In genomic region chrX:75603833-75604232, GRCh38 we compare ENCODE assay signal across 8 cellular contexts.
DNase-seq lines count a peak whose midpoint lies in the region; ATAC-seq and TF ChIP-seq lines count a peak whose summit lies in the region.

No MANE protein-coding gene starts in this region.

- H3K9me3 Mint-ChIP-seq in activated T-cell treated with anti-CD3 and anti-CD28 coated beads, Interleukin-2, amount 50 U/mL, for 24 hours, result no peaks in the 10 kb centered on the region

- no peaks in the 10 kb centered on the region for H3F3A ChIP-seq in smooth muscle cell (ENCODE audit: low read depth)

- no peaks in the 10 kb centered on the region for H3K79me2 ChIP-seq in smooth muscle cell (ENCODE audit: low read depth)

- no peaks in the 10 kb centered on the region for H3K4me1 Mint-ChIP-seq in activated T-cell treated with anti-CD3 and anti-CD28 coated beads, Interleukin-2, amount 50 U/mL, for 24 hours (ENCODE audit: low read depth)

- no peaks in the 10 kb centered on the region for H3K36me3 ChIP-seq in smooth muscle cell (ENCODE audit: low read depth)

- no peak overlapping the region for H3K27ac Mint-ChIP-seq in activated T-cell treated with anti-CD3 and anti-CD28 coated beads, Interleukin-2, amount 50 U/mL, for 24 hours

- H3K4me3 ChIP-seq in smooth muscle cell, result no peak overlapping the region

- H3K4me1 ChIP-seq in foreskin keratinocyte (no peaks in the 10 kb centered on the region), smooth muscle cell (ENCODE audit: low read depth) (no peaks in the 10 kb centered on the region)

- H2AFZ ChIP-seq in smooth muscle cell (ENCODE audit: low read depth), result no peak overlapping the region

- no peaks in the 10 kb centered on the region for H4K20me1 ChIP-seq in smooth muscle cell (ENCODE audit: low read depth)

- H3K36me3 Mint-ChIP-seq in activated T-cell treated with anti-CD3 and anti-CD28 coated beads, Interleukin-2, amount 50 U/mL, for 24 hours (ENCODE audit: low read depth), result no peaks in the 10 kb centered on the region

- ATAC-seq in HG02870 (IDR thresholded peaks at IDR 0.05; ENCODE audit: unreplicated experiment) (peak; percentile 50), foreskin keratinocyte (no peak), GM19351 (IDR thresholded peaks at IDR 0.05; ENCODE audit: unreplicated experiment) (no peak)

- peaks cover 34% of the 10 kb centered on the region for H3K27me3 Mint-ChIP-seq in activated T-cell treated with anti-CD3 and anti-CD28 coated beads, Interleukin-2, amount 50 U/mL, for 24 hours

- no peak overlapping the region for H3K4me2 ChIP-seq in smooth muscle cell

- H3K4me3 Mint-ChIP-seq in activated T-cell treated with anti-CD3 and anti-CD28 coated beads, Interleukin-2, amount 50 U/mL, for 24 hours, result no peak overlapping the region

- TF ChIP-seq CTCF in foreskin keratinocyte (conservative IDR thresholded peaks at IDR 0.05), result peak; percentile 56
- peak; percentile 60 for TF ChIP-seq CTCF in smooth muscle cell (IDR thresholded peaks at IDR 0.05; ENCODE audit: borderline replicate concordance, insufficient read depth, poor library complexity, severe bottlenecking)

- DNase-seq in DMS53 treated with DMSO at 0.1 percent for 48 hours (lab: John Stamatoyannopoulos, UW; ENCODE audit: unreplicated experiment) (peak; percentile 13), RPMI8226 (peak; percentile 27), foreskin keratinocyte (peak in 1 of 2 donors; percentile 2), smooth muscle cell (lab: John Stamatoyannopoulos, UW; ENCODE audit: unreplicated experiment) (no peak)
- DNase-seq in activated T-cell treated with anti-CD3 and anti-CD28 coated beads, Interleukin-2, amount 50 U/mL, for 24 hours, result no peak
- no peak for DNase-seq in stimulated activated CD4-positive, alpha-beta T cell treated with anti-CD3 and anti-CD28 coated beads, Interleukin-4, amount 100 ng/mL, for 1 hour

- no peaks in the 10 kb centered on the region for H3K9me3 ChIP-seq in smooth muscle cell (replicated peaks; ENCODE audit: low read depth)

- H3K27ac ChIP-seq in foreskin keratinocyte, result no peak overlapping the region
- H3K27ac ChIP-seq in smooth muscle cell (ENCODE audit: low read depth), result no peak overlapping the region

- no peak overlapping the region for H3K9ac ChIP-seq in smooth muscle cell (ENCODE audit: low read depth)

- H3K27me3 ChIP-seq in foreskin keratinocyte (no peaks in the 10 kb centered on the region), smooth muscle cell (ENCODE audit: low read depth) (no peaks in the 10 kb centered on the region)

Comparison
In these comparisons a context has a peak if more than half of its experiments do, and no peak if none do; other contexts are left out.
1. DNase-seq: peak in DMS53 treated with DMSO at 0.1 percent for 48 hours (single experiment) and RPMI8226 (single experiment); none in smooth muscle cell (single experiment), activated T-cell treated with anti-CD3 and anti-CD28 coated beads, Interleukin-2, amount 50 U/mL, for 24 hours (single experiment) and stimulated activated CD4-positive, alpha-beta T cell treated with anti-CD3 and anti-CD28 coated beads, Interleukin-4, amount 100 ng/mL, for 1 hour (single experiment).